ENCODE assay signal across 6 cellular contexts in the genomic region with DNA sequence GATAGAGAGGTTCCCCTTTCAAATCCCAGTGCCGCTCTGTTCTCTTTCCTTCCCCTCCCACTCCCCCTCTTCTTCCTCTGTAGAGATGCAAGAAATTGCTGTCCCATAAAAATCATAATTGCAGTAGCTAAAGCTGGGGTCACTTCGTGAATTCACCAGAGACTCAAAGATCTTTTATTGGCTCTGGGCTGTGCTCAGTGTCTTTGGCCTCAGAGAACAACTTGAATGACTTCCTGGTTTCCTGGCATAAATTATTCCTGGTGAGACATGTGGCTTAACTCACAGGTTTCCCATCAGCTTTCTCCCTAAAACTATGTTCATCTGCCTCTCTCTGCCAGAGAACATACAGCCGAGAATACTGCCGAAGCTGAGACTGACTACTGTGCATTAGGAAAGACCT. TPM values are rescaled to one million over a fixed set of nuclear protein-coding genes. Genes with fewer than 3 reads are reported as not detected.
A peak's percentile ranks its signal among the peaks of the same experiment; 100 is the strongest.
DNase-seq lines count a peak whose midpoint lies in the region; ATAC-seq, FAIRE-seq and TF ChIP-seq lines count a peak whose summit lies in the region.
"Not testable (repeated sequence)": the region's sequence is repeated elsewhere in the genome, so short reads cannot be mapped to it uniquely, and the experiment has no call there.

No MANE protein-coding gene starts in this region.

- CTCF ChIA-PET in WTC11 (lab: Charles Lee); HepG2 (lab: Yijun Ruan, JAX; ENCODE audit: low intra/inter-chr PET ratio, low total read pairs): not testable (repeated sequence)

- not testable (repeated sequence) for H3K9me3 Mint-ChIP-seq in WTC11; dendritic cell treated with granulocyte-macrophage colony-stimulating factor and Interleukin-4, amounts not matched to agents 40 ng/mL and 50 ng/mL, for 4 days

- BruUV-seq in HepG2 (replicated peaks; lab: Mats Ljungman, UMichigan), result not testable (repeated sequence)

- H3K4me1 Mint-ChIP-seq in WTC11, result not testable (repeated sequence)
- H3K4me1 Mint-ChIP-seq in dendritic cell treated with granulocyte-macrophage colony-stimulating factor and Interleukin-4, amounts not matched to agents 40 ng/mL and 50 ng/mL, for 4 days (ENCODE audit: low read depth), result peaks cover 14% of the 10 kb centered on the region

- FAIRE-seq in GM12892 (lab: Jason Lieb, UNC), result peak; percentile 14
- FAIRE-seq in HepG2 (lab: Jason Lieb, UNC), result not testable (repeated sequence)

- H3K27me3 ChIP-seq in HepG2 (ENCODE audit: control insufficient read depth in 1 of 2, insufficient read depth in 2 of 2, low read length in 2 of 2); prostate gland (replicated peaks; ENCODE audit: insufficient read depth); suprapubic skin: not testable (repeated sequence)

- POLR2A ChIA-PET in WTC11 (lab: Charles Lee); HepG2 (lab: Yijun Ruan, JAX): not testable (repeated sequence)

- DNase-seq in GM12892 (ENCODE audit: insufficient read length); WTC11 (ENCODE audit: low spot score); HepG2 (ENCODE audit: low spot score); prostate gland (ENCODE audit: low spot score); suprapubic skin (ENCODE audit: low spot score in 2 of 2): not testable (repeated sequence)

- in situ Hi-C loops in HepG2 (cut with HindIII; ENCODE audit: extremely low pct_ligation_motif_present, low pct_unique_long_range_greater_than_20kb), result not testable (repeated sequence)

- not testable (repeated sequence) for H3K27ac ChIP-seq in HepG2 (ENCODE audit: extremely low read length, insufficient read depth, low read length)
- H3K27ac ChIP-seq in prostate gland, result peak overlapping the region; percentile 69 to 83
- H3K27ac ChIP-seq in suprapubic skin, result peak overlapping the region; percentile 60

- not testable (repeated sequence) for H3K4me3 Mint-ChIP-seq in WTC11; dendritic cell treated with granulocyte-macrophage colony-stimulating factor and Interleukin-4, amounts not matched to agents 40 ng/mL and 50 ng/mL, for 4 days

- not testable (repeated sequence) for TF ChIP-seq RAD21 in HepG2 (CRISPR knock-in tag; IDR thresholded peaks at IDR 0.05)

- H3K4me2 ChIP-seq in HepG2 (ENCODE audit: low read depth, low read length), result not testable (repeated sequence)

- H3K36me3 Mint-ChIP-seq in WTC11, result peaks cover 10% of the 10 kb centered on the region
- peaks cover 71% of the 10 kb centered on the region for H3K36me3 Mint-ChIP-seq in dendritic cell treated with granulocyte-macrophage colony-stimulating factor and Interleukin-4, amounts not matched to agents 40 ng/mL and 50 ng/mL, for 4 days (ENCODE audit: low read depth)

- H3K79me2 ChIP-seq in HepG2 (ENCODE audit: insufficient read depth, low read length), result not testable (repeated sequence)

- not testable (repeated sequence) for H3K4me3 ChIP-seq in HepG2 (replicated peaks in 1 of 3; ENCODE audit: insufficient read depth in 1 of 3, low read depth in 2 of 3, low read length in 3 of 3); prostate gland; suprapubic skin

- not testable (repeated sequence) for H3K27me3 Mint-ChIP-seq in WTC11 (ENCODE audit: low read depth); dendritic cell treated with granulocyte-macrophage colony-stimulating factor and Interleukin-4, amounts not matched to agents 40 ng/mL and 50 ng/mL, for 4 days

- H3K9me3 ChIP-seq in HepG2 (ENCODE audit: low read length); prostate gland; suprapubic skin: not testable (repeated sequence)

- TF ChIP-seq CTCF in WTC11 (IDR thresholded peaks at IDR 0.05); HepG2 (CRISPR knock-in tag; IDR thresholded peaks at IDR 0.05); prostate gland (IDR thresholded peaks at IDR 0.05); suprapubic skin (IDR thresholded peaks at IDR 0.05): not testable (repeated sequence)

- not testable (repeated sequence) for H2AFZ ChIP-seq in HepG2 (ENCODE audit: low read length)

- H3K9ac ChIP-seq in HepG2 (ENCODE audit: insufficient read depth, low read depth, low read length), result not testable (repeated sequence)

- not testable (repeated sequence) for H3K27ac Mint-ChIP-seq in WTC11
- H3K27ac Mint-ChIP-seq in dendritic cell treated with granulocyte-macrophage colony-stimulating factor and Interleukin-4, amounts not matched to agents 40 ng/mL and 50 ng/mL, for 4 days, result peak overlapping the region; percentile 62

- ATAC-seq in WTC11, HepG2: not testable (repeated sequence)

- 99% methylated on average over 4 of the region's 4 CpGs for WGBS in HepG2 (ENCODE audit: low lambda C conversion rate)
- 30% methylated on average over 4 of the region's 4 CpGs for WGBS in prostate gland
- 52% methylated on average over 4 of the region's 4 CpGs for WGBS in suprapubic skin

- not testable (repeated sequence) for H4K20me1 ChIP-seq in HepG2 (ENCODE audit: insufficient read depth, low read length)

- not testable (repeated sequence) for TF ChIP-seq EP300 in HepG2 (IDR thresholded peaks at IDR 0.05; ENCODE audit: low read depth in 2 of 2, low read length in 2 of 2); HepG2 (CRISPR knock-in tag; IDR thresholded peaks at IDR 0.05; ENCODE audit: borderline replicate concordance); suprapubic skin (IDR thresholded peaks at IDR 0.05)

- intact Hi-C loops in dendritic cell treated with granulocyte-macrophage colony-stimulating factor and Interleukin-4, amounts not matched to agents 40 ng/mL and 50 ng/mL, for 4 days (cut with micrococcal nuclease); HepG2 (cut with micrococcal nuclease; ENCODE audit: unreplicated experiment); prostate gland (cut with DNase I): not testable (repeated sequence)

- H3K4me1 ChIP-seq in HepG2 (ENCODE audit: insufficient read depth, low read length), result peaks cover 20% of the 10 kb centered on the region
- H3K4me1 ChIP-seq in prostate gland (replicated peaks), result not testable (repeated sequence)
- H3K4me1 ChIP-seq in suprapubic skin, result peaks cover 33% of the 10 kb centered on the region

- not testable (repeated sequence) for TF ChIP-seq POLR2A in GM12892 (IDR thresholded peaks at IDR 0.05; ENCODE audit: low read depth, low read length); HepG2 (IDR thresholded peaks at IDR 0.05; ENCODE audit: insufficient read depth in 1 of 2, low read depth in 2 of 2, low read length in 2 of 2); prostate gland (IDR thresholded peaks at IDR 0.05); suprapubic skin (IDR thresholded peaks at IDR 0.05)

- H3K36me3 ChIP-seq in HepG2 (replicated peaks in 1 of 2; ENCODE audit: control insufficient read depth in 1 of 2, insufficient read depth in 2 of 2, low read length in 2 of 2) (peaks cover 7 to 35% of the 10 kb centered on the region in 2 experiments), suprapubic skin (peaks cover 41% of the 10 kb centered on the region)
- H3K36me3 ChIP-seq in prostate gland, result not testable (repeated sequence)

RNA-seq across cellular contexts. Expression of gene LIMK2, which starts 7.1 kb away (rescaled TPM):
- polyA plus RNA-seq in GM12892 (2012; ENCODE audit: missing spikeins), result 17.6 TPM
- total RNA-seq in WTC11 (2021) (33.1 to 42.8 TPM (median 33.6 TPM) in 3 replicates), HepG2 (2016; rRNA removed; fragmentation: Illumina TruSeq; extraction: Trizol) (25.9 and 29.8 TPM in 2 replicates), prostate gland (100 to 1,000 TPM in 1 of 2 donors, 10 to 100 TPM in 1; 92.1 to 128 TPM), suprapubic skin (100 to 1,000 TPM; 103 to 229 (median 188) TPM)
- 11.6 and 11.9 TPM in 2 replicates for total RNA-seq in HepG2 (2016; cell fraction: cytosol; rRNA removed; fragmentation: Illumina TruSeq; extraction: Trizol; ENCODE audit: low read depth)
- 23.7 and 30.9 TPM in 2 replicates for total RNA-seq in HepG2 (2016; cell fraction: insoluble cytoplasmic fraction; rRNA removed; fragmentation: Illumina TruSeq; extraction: Trizol)
- total RNA-seq in HepG2 (2016; cell fraction: membrane; rRNA removed; fragmentation: Illumina TruSeq; extraction: Trizol), result 16.0 and 16.7 TPM in 2 replicates
- 34.7 and 39.4 TPM in 2 replicates for total RNA-seq in HepG2 (2016; cell fraction: nucleus; rRNA removed; fragmentation: Illumina TruSeq; extraction: Trizol)
- polyA plus RNA-seq in HepG2 (2011; rRNA removed), result 20.9 and 22.2 TPM in 2 replicates
- polyA plus RNA-seq in HepG2 (2011; cell fraction: cytosol; rRNA removed), result 13.6 and 17.8 TPM in 2 replicates
- 73.7 and 77.5 TPM in 2 replicates for polyA plus RNA-seq in HepG2 (2011; cell fraction: nucleus; rRNA removed)
- 13.8 and 20.5 TPM in 2 replicates for polyA plus RNA-seq in HepG2 (2012)
- polyA plus RNA-seq in HepG2 (2016; cell fraction: cytosol; fragmentation: Illumina TruSeq; extraction: Trizol; ENCODE audit: low read depth), result 3.6 and 3.7 TPM in 2 replicates
- polyA plus RNA-seq in HepG2 (2016; cell fraction: insoluble cytoplasmic fraction; fragmentation: Illumina TruSeq; extraction: Trizol; ENCODE audit: low read depth), result 18.1 and 21.1 TPM in 2 replicates
- 6.3 and 6.8 TPM in 2 replicates for polyA plus RNA-seq in HepG2 (2016; cell fraction: membrane; fragmentation: Illumina TruSeq; extraction: Trizol; ENCODE audit: low read depth)
- 49.2 and 49.7 TPM in 2 replicates for polyA plus RNA-seq in HepG2 (2016; cell fraction: nucleus; fragmentation: Illumina TruSeq; extraction: Trizol; ENCODE audit: insufficient read depth, low read depth)
- polyA minus RNA-seq in HepG2 (2011; rRNA and poly(A)+ RNA removed; ENCODE audit: low replicate concordance), result 7.4 and 68.6 TPM in 2 replicates
- 11.4 and 15.5 TPM in 2 replicates for polyA minus RNA-seq in HepG2 (2011; cell fraction: cytosol; rRNA and poly(A)+ RNA removed)
- polyA minus RNA-seq in HepG2 (2011; cell fraction: nucleus; rRNA and poly(A)+ RNA removed), result 67.0 and 76.2 TPM in 2 replicates

RNA-seq across cellular contexts. Expression of gene RNF185, which starts 45.1 kb away (rescaled TPM):
- 19.1 TPM for polyA plus RNA-seq in GM12892 (2012; ENCODE audit: missing spikeins)
- total RNA-seq in WTC11 (2021), result 18.0 to 19.8 TPM (median 18.0 TPM) in 3 replicates
- total RNA-seq in HepG2 (2016; rRNA removed; fragmentation: Illumina TruSeq; extraction: Trizol), result 21.4 and 28.8 TPM in 2 replicates
- 2.9 and 3.2 TPM in 2 replicates for total RNA-seq in HepG2 (2016; cell fraction: cytosol; rRNA removed; fragmentation: Illumina TruSeq; extraction: Trizol; ENCODE audit: low read depth)
- 21.9 and 28.5 TPM in 2 replicates for total RNA-seq in HepG2 (2016; cell fraction: insoluble cytoplasmic fraction; rRNA removed; fragmentation: Illumina TruSeq; extraction: Trizol)
- total RNA-seq in HepG2 (2016; cell fraction: membrane; rRNA removed; fragmentation: Illumina TruSeq; extraction: Trizol), result 11.3 and 11.9 TPM in 2 replicates
- 12.0 and 13.7 TPM in 2 replicates for total RNA-seq in HepG2 (2016; cell fraction: nucleus; rRNA removed; fragmentation: Illumina TruSeq; extraction: Trizol)
- 26.4 and 27.5 TPM in 2 replicates for polyA plus RNA-seq in HepG2 (2011; rRNA removed)
- 21.8 and 27.3 TPM in 2 replicates for polyA plus RNA-seq in HepG2 (2011; cell fraction: cytosol; rRNA removed)
- 19.0 and 20.4 TPM in 2 replicates for polyA plus RNA-seq in HepG2 (2011; cell fraction: nucleus; rRNA removed)
- polyA plus RNA-seq in HepG2 (2012), result 15.4 and 15.6 TPM in 2 replicates
- polyA plus RNA-seq in HepG2 (2016; cell fraction: cytosol; fragmentation: Illumina TruSeq; extraction: Trizol; ENCODE audit: low read depth), result 1.6 and 1.7 TPM in 2 replicates
- polyA plus RNA-seq in HepG2 (2016; cell fraction: insoluble cytoplasmic fraction; fragmentation: Illumina TruSeq; extraction: Trizol; ENCODE audit: low read depth), result 27.8 and 28.1 TPM in 2 replicates
- polyA plus RNA-seq in HepG2 (2016; cell fraction: membrane; fragmentation: Illumina TruSeq; extraction: Trizol; ENCODE audit: low read depth), result 6.4 and 6.8 TPM in 2 replicates
- polyA plus RNA-seq in HepG2 (2016; cell fraction: nucleus; fragmentation: Illumina TruSeq; extraction: Trizol; ENCODE audit: insufficient read depth, low read depth), result 21.5 and 21.8 TPM in 2 replicates
- polyA minus RNA-seq in HepG2 (2011; rRNA and poly(A)+ RNA removed; ENCODE audit: low replicate concordance), result 17.6 and 24.2 TPM in 2 replicates
- 10.1 and 10.4 TPM in 2 replicates for polyA minus RNA-seq in HepG2 (2011; cell fraction: cytosol; rRNA and poly(A)+ RNA removed)
- 9.1 and 11.8 TPM in 2 replicates for polyA minus RNA-seq in HepG2 (2011; cell fraction: nucleus; rRNA and poly(A)+ RNA removed)
- total RNA-seq in prostate gland, result 10 to 100 TPM; 59.2 to 75.6 TPM
- total RNA-seq in suprapubic skin, result 10 to 100 TPM; 36.0 to 41.9 (median 38.9) TPM
